In genomic region chr14:52080817-52081755, GRCh38 we compare ENCODE assay signal across 11 cellular contexts. TPM values are rescaled to one million over a fixed set of nuclear protein-coding genes. Genes with fewer than 3 reads are reported as not detected.
DNase-seq lines count a peak whose midpoint lies in the region; ATAC-seq, FAIRE-seq and TF ChIP-seq lines count a peak whose summit lies in the region.
"Had no signal": no experiment of that assay in that cellular context is flagged by ENCODE, and none has a peak within 500 bp of the region (broad histone marks: within the 10 kb centered on the region; RNA-seq: fewer than 3 reads in every experiment).

No MANE protein-coding gene starts in this region.

- H3K27me3 ChIP-seq in right atrium auricular region: no peaks in the 10 kb centered on the region
- H3K27me3 ChIP-seq in thyroid gland: no peaks in the 10 kb centered on the region
- H3K27me3 ChIP-seq: tibial artery had no signal

- WGBS in thyroid gland, 2 donors: 35 to 42% methylated on average over 4 of the region's 4 CpGs

- no peak overlapping the region for H3K4me3 ChIP-seq in right atrium auricular region
- H3K4me3 ChIP-seq in thyroid gland (replicated peaks in 1 of 3): no peak overlapping the region
- H3K4me3 ChIP-seq: tibial artery had no signal

- peaks cover 0 to 33% of the 10 kb centered on the region in 2 donors for H3K4me1 ChIP-seq in right atrium auricular region
- H3K4me1 ChIP-seq in thyroid gland: peaks cover 51 to 62% of the 10 kb centered on the region in 2 donors

- DNase-seq in NCI-H1105 treated with DMSO at 0.1 percent for 48 hours (lab: John Stamatoyannopoulos, UW): peak; percentile 22
- no peak for DNase-seq in NCI-H1105 (lab: John Stamatoyannopoulos, UW)
- DNase-seq in right atrium auricular region (ENCODE audit: low spot score): no peak
- peak; percentile 73 to 74 for DNase-seq in thyroid gland
- no peak for DNase-seq in foreskin melanocyte
- DNase-seq: 8988T, T-helper 9 cell, tibial artery had no signal

- peak; percentile 85 for FAIRE-seq in TTC549 (lab: Jason Lieb, UNC)

- H3K27ac ChIP-seq in right atrium auricular region: peak overlapping the region; percentile 34 to 50
- H3K27ac ChIP-seq in thyroid gland: peak overlapping the region; percentile 80 to 96 (median 81)
- H3K27ac ChIP-seq: tibial artery had no signal

- TF ChIP-seq CTCF in right atrium auricular region (IDR thresholded peaks at IDR 0.05) (no peak), thyroid gland (IDR thresholded peaks at IDR 0.05) (peak in 1 of 6 experiments; percentile 9)

- H3K36me3 ChIP-seq in right atrium auricular region (no peaks in the 10 kb centered on the region), thyroid gland (no peaks in the 10 kb centered on the region)
- H3K36me3 ChIP-seq: tibial artery had no signal

- ATAC-seq in GM19455 (IDR thresholded peaks at IDR 0.05; ENCODE audit: unreplicated experiment) (no peak), HG02938 (IDR thresholded peaks at IDR 0.05; ENCODE audit: unreplicated experiment) (no peak)

- peak in 1 of 2 donors; percentile 87 for TF ChIP-seq POLR2A in thyroid gland (IDR thresholded peaks at IDR 0.05)

- peaks cover 0 to 9% of the 10 kb centered on the region in 2 donors for H3K9me3 ChIP-seq in right atrium auricular region
- no peaks in the 10 kb centered on the region for H3K9me3 ChIP-seq in thyroid gland

- intact Hi-C loops in thyroid gland (cut with DNase I): no loop called here

RNA-seq across cellular contexts. Expression of gene NID2, which starts 12.2 kb away (rescaled TPM):
- total RNA-seq in right atrium auricular region: 10 to 100 TPM; 23.0 to 41.2 TPM
- 100 to 1,000 TPM; 115 to 207 (median 130) TPM for total RNA-seq in thyroid gland

Comparison
In these comparisons a context has a peak if more than half of its experiments do, and no peak if none do; other contexts are left out.
1. DNase-seq: peak in NCI-H1105 treated with DMSO at 0.1 percent for 48 hours (single experiment) and thyroid gland (2 of 2); none in NCI-H1105 (single experiment), right atrium auricular region (single experiment) and foreskin melanocyte (single experiment).